27 cellular contexts compared by ENCODE assay signal in genomic region chr2:127629637-127630036, GRCh38. TPM values are rescaled to one million over a fixed set of nuclear protein-coding genes. Genes with fewer than 3 reads are reported as not detected.
"Had no signal": no experiment of that assay in that cellular context is flagged by ENCODE, and none has a peak within 500 bp of the region (broad histone marks: within the 10 kb centered on the region; RNA-seq: fewer than 3 reads in every experiment).

No MANE protein-coding gene starts in this region.

- H3K27me3 ChIP-seq: left lung, ovary, thyroid gland had no signal

- ATAC-seq: activated CD8-positive, alpha-beta T cell treated with anti-CD3 and anti-CD28 coated beads, Interleukin-2, amount 10 ng/mL, durations not matched to agents 7 days and 5 days; left lung; sciatic nerve had no signal

- H3K36me3 ChIP-seq: left lung, ovary, thyroid gland had no signal

- H3K4me3 ChIP-seq: left lung, ovary, smooth muscle cell, thyroid gland had no signal

- H3K9me3 ChIP-seq: left lung, ovary, thyroid gland had no signal

- H3K36me3 Mint-ChIP-seq: brain had no signal

- H3K27ac Mint-ChIP-seq: activated CD4-positive, alpha-beta T cell treated with anti-CD3 and anti-CD28 coated beads, Interleukin-2, amount 10 ng/mL, durations not matched to agents 24 days and 14 days; activated T-cell treated with anti-CD3 and anti-CD28 coated beads, Interleukin-2, amount 50 U/mL, for 24 hours; activated T-helper 2 cell treated with anti-CD3 and anti-CD28 coated beads, Interferon-gamma antibody, Interleukin-2, Interleukin-4, amounts not matched to agents 10 μg/mL and 5 μg/mL and 100 μg/mL, durations not matched to agents 14 hours and 24 hours and 36 hours; brain had no signal

- H3K27ac ChIP-seq: left lung, ovary, thyroid gland had no signal

- H3K4me2 ChIP-seq: smooth muscle cell had no signal

- H3K9me3 Mint-ChIP-seq: activated CD4-positive, alpha-beta T cell treated with anti-CD3 and anti-CD28 coated beads, Interleukin-2, amount 10 ng/mL, durations not matched to agents 24 days and 14 days; activated T-cell treated with anti-CD3 and anti-CD28 coated beads, Interleukin-2, amount 50 U/mL, for 24 hours; activated T-helper 2 cell treated with anti-CD3 and anti-CD28 coated beads, Interferon-gamma antibody, Interleukin-2, Interleukin-4, amounts not matched to agents 10 μg/mL and 5 μg/mL and 100 μg/mL, durations not matched to agents 14 hours and 24 hours and 36 hours; brain had no signal

- DNase-seq: activated CD4-positive, alpha-beta T cell treated with anti-CD3 and anti-CD28 coated beads, Interleukin-2, amount 10 ng/mL, durations not matched to agents 24 days and 14 days; activated CD4-positive, CD25-positive, alpha-beta regulatory T cell; activated CD8-positive, alpha-beta T cell treated with anti-CD3 and anti-CD28 coated beads, Interleukin-2, amount 10 ng/mL, durations not matched to agents 7 days and 5 days; activated naive CD4-positive, alpha-beta T cell treated with Interleukin-2 at 50 U/mL for 16 hours; activated T-cell treated with anti-CD3 and anti-CD28 coated beads, Interleukin-2, amount 50 U/mL, for 24 hours; central memory CD4-positive, alpha-beta T cell; foreskin melanocyte; glutamatergic neuron; kidney; ovary; stimulated activated CD4-positive, alpha-beta T cell treated with anti-CD3 and anti-CD28 coated beads, Interleukin-4, amount 100 ng/mL, for 4 hours; stimulated activated naive CD4-positive, alpha-beta T cell treated with Interleukin-2 at 50 U/mL for 16 hours; T-helper 1 cell; T-helper 9 cell; thyroid gland had no signal

- H3K4me3 Mint-ChIP-seq: activated CD4-positive, alpha-beta T cell treated with anti-CD3 and anti-CD28 coated beads, Interleukin-2, amount 10 ng/mL, durations not matched to agents 24 days and 14 days; activated CD8-positive, alpha-beta T cell treated with anti-CD3 and anti-CD28 coated beads, Interleukin-2, amount 10 ng/mL, durations not matched to agents 7 days and 5 days; activated T-cell treated with anti-CD3 and anti-CD28 coated beads, Interleukin-2, amount 50 U/mL, for 24 hours; brain had no signal

- H3K27me3 Mint-ChIP-seq: activated CD4-positive, alpha-beta T cell treated with anti-CD3 and anti-CD28 coated beads, Interleukin-2, amount 10 ng/mL, durations not matched to agents 24 days and 14 days; activated T-cell treated with anti-CD3 and anti-CD28 coated beads, Interleukin-2, amount 50 U/mL, for 24 hours had no signal

- FAIRE-seq: colon, kidney had no signal

RNA-seq across cellular contexts. Expression of gene GPR17, which starts 16.3 kb away (rescaled TPM):
- total RNA-seq: activated CD4-positive, alpha-beta T cell treated with anti-CD3 and anti-CD28 coated beads, Interleukin-2, amount 10 ng/mL, durations not matched to agents 24 days and 14 days; activated CD8-positive, alpha-beta T cell treated with anti-CD3 and anti-CD28 coated beads, Interleukin-2, amount 10 ng/mL, durations not matched to agents 7 days and 5 days; activated T-helper 2 cell treated with anti-CD3 and anti-CD28 coated beads, Interferon-gamma antibody, Interleukin-2, Interleukin-4, amounts not matched to agents 10 μg/mL and 5 μg/mL and 100 μg/mL, durations not matched to agents 14 hours and 24 hours and 36 hours; epithelial cell of proximal tubule; fibroblast of lung; myocyte; ovary; pulmonary artery endothelial cell; smooth muscle cell; subcutaneous adipose tissue; thyroid gland had no signal
- polyA plus RNA-seq: fibroblast of lung, neural cell, smooth muscle cell had no signal

RNA-seq across cellular contexts. Expression of gene LIMS2, which starts 45.7 kb away (rescaled TPM):
- polyA plus RNA-seq: neural cell had no signal
